Comparison of ENCODE assay signal across 8 cellular contexts in genomic region chr14:23005861-23006534, GRCh38. TPM values are rescaled to one million over a fixed set of nuclear protein-coding genes. Genes with fewer than 3 reads are reported as not detected.
DNase-seq lines count a peak whose midpoint lies in the region; ATAC-seq and TF ChIP-seq lines count a peak whose summit lies in the region.

No MANE protein-coding gene starts in this region.

- no peaks in the 10 kb centered on the region for H3K79me1 ChIP-seq in mesenchymal stem cell (replicated peaks; ENCODE audit: low read length, poor library complexity, severe bottlenecking)

- H3K9me3 ChIP-seq in ascending aorta, result no peaks in the 10 kb centered on the region
- H3K9me3 ChIP-seq in mesenchymal stem cell (ENCODE audit: control insufficient read depth, low read length), result no peaks in the 10 kb centered on the region

- H2BK5ac ChIP-seq in mesenchymal stem cell (ENCODE audit: low read depth, low read length, poor library complexity, severe bottlenecking), result no peak overlapping the region

- H3K9ac ChIP-seq in mesenchymal stem cell (ENCODE audit: low read length), result peak overlapping the region; percentile 90

- H3K27ac ChIP-seq in 22Rv1 (peak overlapping the region; percentile 98), ascending aorta (peak overlapping the region; percentile 85 to 88), mesenchymal stem cell (ENCODE audit: low read length, poor library complexity, severe bottlenecking) (peak overlapping the region; percentile 94)

- H2AK5ac ChIP-seq in mesenchymal stem cell (ENCODE audit: low read length, severe bottlenecking), result no peak overlapping the region

- H3K4ac ChIP-seq in mesenchymal stem cell (ENCODE audit: low read depth in 1 of 2, low read length in 2 of 2), result no peak overlapping the region

- no peak overlapping the region for H2BK15ac ChIP-seq in mesenchymal stem cell (ENCODE audit: low read depth, poor library complexity, severe bottlenecking)

- no peak overlapping the region for H3K14ac ChIP-seq in mesenchymal stem cell (ENCODE audit: low read length in 2 of 2)

- H3K36me3 ChIP-seq in ascending aorta (no peaks in the 10 kb centered on the region), mesenchymal stem cell (ENCODE audit: control insufficient read depth in 1 of 2, insufficient read depth in 2 of 2, low read depth in 1 of 2, low read length in 2 of 2) (no peaks in the 10 kb centered on the region)

- H4K8ac ChIP-seq in mesenchymal stem cell (ENCODE audit: low read length), result no peak overlapping the region

- H2BK12ac ChIP-seq in mesenchymal stem cell (ENCODE audit: low read length in 2 of 2), result no peak overlapping the region

- H3K4me3 ChIP-seq in HFF-Myc (replicated peaks; ENCODE audit: low read depth, low read length), result peak overlapping the region; percentile 50
- H3K4me3 ChIP-seq in ascending aorta, result peak overlapping the region; percentile 82 to 83
- H3K4me3 ChIP-seq in mesenchymal stem cell (ENCODE audit: insufficient read depth in 1 of 2, low read depth in 1 of 2, low read length in 2 of 2), result peak overlapping the region in 1 of 2 experiments; percentile 90

- ATAC-seq in HG03097 (IDR thresholded peaks at IDR 0.05; ENCODE audit: low FRiP score, unreplicated experiment) (no peak), HG03196 (IDR thresholded peaks at IDR 0.05; ENCODE audit: unreplicated experiment) (no peak)

- H3K18ac ChIP-seq in mesenchymal stem cell (ENCODE audit: low read depth in 1 of 2, low read length in 2 of 2), result no peak overlapping the region

- H2AFZ ChIP-seq in mesenchymal stem cell (ENCODE audit: low read depth, low read length), result no peak overlapping the region

- DNase-seq in HFF-Myc (ENCODE audit: extremely low read depth, low read depth) (no peak), ascending aorta (ENCODE audit: low spot score in 2 of 2) (no peak), mesenchymal stem cell (no peak), A172 (ENCODE audit: low spot score) (no peak), NCI-H2196 treated with DMSO at 0.1 percent for 48 hours (lab: John Stamatoyannopoulos, UW; ENCODE audit: unreplicated experiment) (no peak)

- H3K4me1 ChIP-seq in ascending aorta (peaks cover 3 to 9% of the 10 kb centered on the region in 2 donors), mesenchymal stem cell (ENCODE audit: control insufficient read depth, insufficient read depth, low read depth, low read length) (no peaks in the 10 kb centered on the region)

- TF ChIP-seq CTCF in 22Rv1 (IDR thresholded peaks at IDR 0.05), result no peak
- no peak for TF ChIP-seq CTCF in HFF-Myc (IDR thresholded peaks at IDR 0.05; ENCODE audit: low read depth, low read length, missing control alignments)
- TF ChIP-seq CTCF in ascending aorta (IDR thresholded peaks at IDR 0.05), result no peak

- H3K27me3 ChIP-seq in ascending aorta, result no peaks in the 10 kb centered on the region
- no peaks in the 10 kb centered on the region for H3K27me3 ChIP-seq in mesenchymal stem cell (ENCODE audit: control insufficient read depth in 1 of 2, insufficient read depth in 1 of 2, low read length in 2 of 2)

- H2BK120ac ChIP-seq in mesenchymal stem cell (ENCODE audit: low read depth, low read length), result no peak overlapping the region

- peak overlapping the region; percentile 51 for H3K4me2 ChIP-seq in mesenchymal stem cell (ENCODE audit: low read length, poor library complexity, severe bottlenecking)

- 85% methylated on average over 6 of the region's 6 CpGs for WGBS in mesenchymal stem cell

- no peak overlapping the region for H3K23ac ChIP-seq in mesenchymal stem cell (ENCODE audit: low read length in 2 of 2)

- H4K91ac ChIP-seq in mesenchymal stem cell (ENCODE audit: low read length), result no peak overlapping the region

- intact Hi-C loops in ascending aorta (cut with DNase I), result loop anchor here (2.0 kb wide), 2 partner anchors 23 to 75 kb away; partner anchors contain the start of gene AJUBA

RNA-seq across cellular contexts. Expression of gene C14orf93, which starts 3.9 kb away (rescaled TPM):
- total RNA-seq in ascending aorta, result 7.1 TPM
- polyA plus RNA-seq in mesenchymal stem cell (2013, experiment 1 of 2), result 4.3 TPM
- polyA plus RNA-seq in mesenchymal stem cell (2013, experiment 2 of 2), result 4.1 TPM
- total RNA-seq in A172 (2014; rRNA removed; shearing (Covaris generic)), result 6.9 and 8.1 TPM in 2 replicates

RNA-seq across cellular contexts. Expression of gene AJUBA, which starts 23.6 kb away (rescaled TPM):
- 11.6 TPM for total RNA-seq in ascending aorta
- polyA plus RNA-seq in mesenchymal stem cell (2013, experiment 1 of 2), result 13.8 TPM
- polyA plus RNA-seq in mesenchymal stem cell (2013, experiment 2 of 2), result 15.8 TPM
- total RNA-seq in A172 (2014; rRNA removed; shearing (Covaris generic)), result 47.5 and 65.5 TPM in 2 replicates

RNA-seq across cellular contexts. Expression of gene PSMB5, which starts 28.7 kb away (rescaled TPM):
- total RNA-seq in ascending aorta, result 62.7 TPM
- 155 TPM for polyA plus RNA-seq in mesenchymal stem cell (2013, experiment 1 of 2)
- polyA plus RNA-seq in mesenchymal stem cell (2013, experiment 2 of 2), result 156 TPM
- 219 and 225 TPM in 2 replicates for total RNA-seq in A172 (2014; rRNA removed; shearing (Covaris generic))

RNA-seq across cellular contexts. Expression of gene PSMB11, which starts 36.0 kb away (rescaled TPM):
- total RNA-seq in ascending aorta, result not detected
- not detected for polyA plus RNA-seq in mesenchymal stem cell (2013, experiment 1 of 2)
- polyA plus RNA-seq in mesenchymal stem cell (2013, experiment 2 of 2), result not detected
- not detected in 2 replicates for total RNA-seq in A172 (2014; rRNA removed; shearing (Covaris generic))

RNA-seq across cellular contexts. Expression of gene HAUS4, which starts 49.1 kb away (rescaled TPM):
- total RNA-seq in ascending aorta, result 61.8 TPM
- polyA plus RNA-seq in mesenchymal stem cell (2013, experiment 1 of 2), result 21.3 TPM
- polyA plus RNA-seq in mesenchymal stem cell (2013, experiment 2 of 2), result 21.5 TPM
- 39.8 and 46.9 TPM in 2 replicates for total RNA-seq in A172 (2014; rRNA removed; shearing (Covaris generic))
